Comparison of ENCODE assay signal across 18 cellular contexts in genomic region chr15:41151451-41152005, GRCh38. TPM values are rescaled to one million over a fixed set of nuclear protein-coding genes. Genes with fewer than 3 reads are reported as not detected.
A peak's percentile ranks its signal among the peaks of the same experiment; 100 is the strongest.
DNase-seq lines count a peak whose midpoint lies in the region; ATAC-seq, FAIRE-seq and TF ChIP-seq lines count a peak whose summit lies in the region.
"Had no signal": no experiment of that assay in that cellular context is flagged by ENCODE, and none has a peak within 500 bp of the region (broad histone marks: within the 10 kb centered on the region; RNA-seq: fewer than 3 reads in every experiment).

No MANE protein-coding gene starts in this region.

- H3K4me1 Mint-ChIP-seq in activated CD8-positive, alpha-beta memory T cell treated with anti-CD3 and anti-CD28 coated beads, Interleukin-2, amount 10 ng/mL, durations not matched to agents 7 days and 5 days: peaks cover 24% of the 10 kb centered on the region
- H3K4me1 Mint-ChIP-seq in GM23338: no peaks in the 10 kb centered on the region
- H3K4me1 Mint-ChIP-seq: CD14-positive monocyte had no signal

- CTCF ChIA-PET in activated CD8-positive, alpha-beta memory T cell treated with anti-CD3 and anti-CD28 coated beads, Interleukin-2, amount 10 ng/mL, durations not matched to agents 7 days and 5 days (lab: Charles Lee): interaction anchor here (0.8 to 1.1 kb wide), 2 partner anchors 36 to 186 kb away, joined by 3 read pairs; partner anchors contain the start of gene INO80

- H3K9me3 ChIP-seq in kidney (ENCODE audit: control insufficient read depth in 1 of 2, low read length in 2 of 2): no peaks in the 10 kb centered on the region

- H3K36me3 ChIP-seq in GM23338 (ENCODE audit: insufficient read depth): no peaks in the 10 kb centered on the region
- H3K36me3 ChIP-seq in kidney (ENCODE audit: control insufficient read depth in 1 of 2, insufficient read depth in 2 of 2, low read length in 2 of 2): no peaks in the 10 kb centered on the region

- FAIRE-seq in kidney (lab: Jason Lieb, UNC) (no peak), GM19239 (lab: Jason Lieb, UNC) (no peak)
- FAIRE-seq: D721Med, GM12892, H1 had no signal

- H3K9ac ChIP-seq in kidney (ENCODE audit: low read length in 2 of 2): no peak overlapping the region

- no peak for DNase-seq in activated CD8-positive, alpha-beta memory T cell treated with anti-CD3 and anti-CD28 coated beads, Interleukin-2, amount 10 ng/mL, durations not matched to agents 7 days and 5 days
- DNase-seq in activated CD8-positive, alpha-beta memory T cell treated with anti-CD3 and anti-CD28 coated beads for 24 hours: no peak
- DNase-seq in GM23338 (ENCODE audit: low spot score) (no peak), kidney (peak; percentile 68), GM19239 (ENCODE audit: insufficient read length, low spot score) (no peak), DMS79 treated with DMSO at 0.1 percent for 48 hours (lab: John Stamatoyannopoulos, UW) (no peak)
- DNase-seq: COR-L47, DMS153, DND-41, GDM1 had no signal

- TF ChIP-seq CTCF in 22Rv1 (IDR thresholded peaks at IDR 0.05): no peak
- TF ChIP-seq CTCF in GM23338 (conservative IDR thresholded peaks at IDR 0.05; ENCODE audit: low read depth in 2 of 2): no peak
- no peak for TF ChIP-seq CTCF in kidney (IDR thresholded peaks at IDR 0.05; ENCODE audit: borderline replicate concordance, extremely low read depth, insufficient read depth)

- H3K27ac Mint-ChIP-seq in activated CD8-positive, alpha-beta memory T cell treated with anti-CD3 and anti-CD28 coated beads, Interleukin-2, amount 10 ng/mL, durations not matched to agents 7 days and 5 days: peak overlapping the region; percentile 83
- H3K27ac Mint-ChIP-seq in GM23338: no peak overlapping the region
- H3K27ac Mint-ChIP-seq: CD8-positive, alpha-beta T cell; HFFc6 had no signal

- H3K4me3 Mint-ChIP-seq in activated CD8-positive, alpha-beta memory T cell treated with anti-CD3 and anti-CD28 coated beads, Interleukin-2, amount 10 ng/mL, durations not matched to agents 7 days and 5 days: no peak overlapping the region
- no peak overlapping the region for H3K4me3 Mint-ChIP-seq in GM23338
- H3K4me3 Mint-ChIP-seq: CD14-positive monocyte; CD8-positive, alpha-beta T cell; HFFc6 had no signal

- H3K36me3 Mint-ChIP-seq in activated CD8-positive, alpha-beta memory T cell treated with anti-CD3 and anti-CD28 coated beads, Interleukin-2, amount 10 ng/mL, durations not matched to agents 7 days and 5 days: no peaks in the 10 kb centered on the region
- H3K36me3 Mint-ChIP-seq in GM23338 (ENCODE audit: low read depth): no peaks in the 10 kb centered on the region
- H3K36me3 Mint-ChIP-seq: CD14-positive monocyte; CD8-positive, alpha-beta T cell had no signal

- no peak overlapping the region for H3K4me2 ChIP-seq in GM23338

- no peak for ATAC-seq in activated CD8-positive, alpha-beta memory T cell treated with anti-CD3 and anti-CD28 coated beads, Interleukin-2, amount 10 ng/mL, durations not matched to agents 7 days and 5 days
- ATAC-seq in GM23338 (no peak; the same call in 2 of the 3 replicates), HG03354 (IDR thresholded peaks at IDR 0.05; ENCODE audit: poor library complexity, severe bottlenecking, unreplicated experiment) (no peak)
- ATAC-seq: CD8-positive, alpha-beta T cell had no signal

- no peaks in the 10 kb centered on the region for H3K79me2 ChIP-seq in GM23338 (replicated peaks; ENCODE audit: insufficient read depth)

- peaks cover 4% of the 10 kb centered on the region for H3K27me3 Mint-ChIP-seq in activated CD8-positive, alpha-beta memory T cell treated with anti-CD3 and anti-CD28 coated beads, Interleukin-2, amount 10 ng/mL, durations not matched to agents 7 days and 5 days
- H3K27me3 Mint-ChIP-seq in GM23338 (ENCODE audit: insufficient read depth, low read depth, poor library complexity): peaks cover 1% of the 10 kb centered on the region

- H3K9me2 ChIP-seq in GM23338 (ENCODE audit: insufficient read depth): no peaks in the 10 kb centered on the region

- intact Hi-C loops in kidney (cut with DNase I): no loop called here

- peak overlapping the region; percentile 59 for H2AFZ ChIP-seq in GM23338

- H3K9me3 Mint-ChIP-seq in activated CD8-positive, alpha-beta memory T cell treated with anti-CD3 and anti-CD28 coated beads, Interleukin-2, amount 10 ng/mL, durations not matched to agents 7 days and 5 days (ENCODE audit: low read depth): no peaks in the 10 kb centered on the region
- peaks cover 5% of the 10 kb centered on the region; the same call in 1 of the 3 replicates for H3K9me3 Mint-ChIP-seq in GM23338
- H3K9me3 Mint-ChIP-seq: CD8-positive, alpha-beta T cell had no signal

- H3K27me3 ChIP-seq in GM23338 (ENCODE audit: insufficient read depth): no peaks in the 10 kb centered on the region

- H3F3A ChIP-seq in GM23338 (replicated peaks; ENCODE audit: low read depth): no peaks in the 10 kb centered on the region

- no peaks in the 10 kb centered on the region for H3K4me1 ChIP-seq in GM23338 (ENCODE audit: insufficient read depth)
- H3K4me1 ChIP-seq in kidney (ENCODE audit: control insufficient read depth in 1 of 2, insufficient read depth in 1 of 2, low read depth in 1 of 2, low read length in 2 of 2): peaks cover 0 to 3% of the 10 kb centered on the region in 2 donors

- H3K27ac ChIP-seq in 22Rv1 (peak overlapping the region; percentile 84; the same call in 1 of the 2 replicates), GM23338 (ENCODE audit: low read depth) (no peak overlapping the region), kidney (ENCODE audit: low read depth in 2 of 2, low read length in 2 of 2) (no peak overlapping the region)

- no peaks in the 10 kb centered on the region for H4K20me1 ChIP-seq in GM23338 (replicated peaks; ENCODE audit: insufficient read depth)

- H3K4me3 ChIP-seq in GM23338: no peak overlapping the region
- H3K4me3 ChIP-seq in kidney (ENCODE audit: low read length in 2 of 2): no peak overlapping the region

TF ChIP-seq in GM23338, 12 proteins besides CTCF, POLR2A, EP300 and RAD21 (continues in another document):
- no peak for TF ChIP-seq EZH2phosphoT487 (IDR thresholded peaks at IDR 0.05; ENCODE audit: unreplicated experiment)
- no peak for TF ChIP-seq STAT1 (IDR thresholded peaks at IDR 0.05; ENCODE audit: unreplicated experiment)
- TF ChIP-seq ZNF462 (CRISPR knock-in tag; IDR thresholded peaks at IDR 0.05): no peak

RNA-seq across cellular contexts. Expression of gene INO80, which starts 35.4 kb away (rescaled TPM):
- 10 to 100 TPM; 25.8 to 30.8 TPM for total RNA-seq in activated CD8-positive, alpha-beta memory T cell treated with anti-CD3 and anti-CD28 coated beads, Interleukin-2, amount 10 ng/mL, durations not matched to agents 7 days and 5 days
- 23.1 and 24.9 TPM in 2 replicates for total RNA-seq in GM23338 (2014; rRNA removed; shearing (Covaris generic))
- polyA plus RNA-seq in GM23338 (2016; fragmentation: Nextera tagmentation; extraction: Ambion mirVana) (6.5 and 7.6 TPM in 2 replicates), kidney (ENCODE audit: insufficient read depth, low read depth, low replicate concordance) (6.0 TPM)
- 27.3 TPM for total RNA-seq in kidney
